Comparison of ENCODE assay signal across 8 cellular contexts in genomic region chr2:159615187-159615935, GRCh38. TPM values are rescaled to one million over a fixed set of nuclear protein-coding genes. Genes with fewer than 3 reads are reported as not detected.
DNase-seq lines count a peak whose midpoint lies in the region; TF ChIP-seq lines count a peak whose summit lies in the region.

No MANE protein-coding gene starts in this region.

- H2AFZ ChIP-seq in H9 (ENCODE audit: low read length): no peak overlapping the region
- no peak overlapping the region for H2AFZ ChIP-seq in neuron (ENCODE audit: low read depth, low read length)

- WGBS in H9 (ENCODE audit: extremely low coverage, insufficient read length, low lambda C conversion rate): no CpG with 5 or more reads among the region's 45 CpGs

- peak overlapping the region; percentile 100 for H3K27ac ChIP-seq in H9 (ENCODE audit: insufficient read length, low read depth, low read length)
- H3K27ac ChIP-seq in tibial artery: peak overlapping the region; percentile 97 to 100

- H3K9me3 Mint-ChIP-seq in H9: peaks cover 0 to 2% of the 10 kb centered on the region in 2 experiments; a peak in 1 of 5 replicates
- no peaks in the 10 kb centered on the region for H3K9me3 Mint-ChIP-seq in activated naive CD4-positive, alpha-beta T cell treated with anti-CD3 and anti-CD28 coated beads, Interleukin-2, amount 50 U/mL, for 24 hours

- H3K18ac ChIP-seq in H9 (ENCODE audit: insufficient read length, low read depth, low read length): peak overlapping the region; percentile 98

- no peak overlapping the region for H2AK5ac ChIP-seq in H9 (ENCODE audit: insufficient read length, low read length)

- H3K4me3 Mint-ChIP-seq in H9: peak overlapping the region; percentile 79 to 96
- H3K4me3 Mint-ChIP-seq in activated naive CD4-positive, alpha-beta T cell treated with anti-CD3 and anti-CD28 coated beads, Interleukin-2, amount 50 U/mL, for 24 hours: peak overlapping the region; percentile 85

- peaks cover 11% of the 10 kb centered on the region; the same call in 1 of the 2 replicates for H3K79me2 ChIP-seq in H9 (ENCODE audit: insufficient read depth, low read length)

- H2BK5ac ChIP-seq in H9 (ENCODE audit: insufficient read length, low read length): peak overlapping the region; percentile 70

- H3K36me3 Mint-ChIP-seq in H9 (ENCODE audit: insufficient read depth in 1 of 3, low read depth in 3 of 3): peaks cover 0 to 5% (median 0%) of the 10 kb centered on the region in 3 experiments; a peak in 2 of 7 replicates
- H3K36me3 Mint-ChIP-seq in activated naive CD4-positive, alpha-beta T cell treated with anti-CD3 and anti-CD28 coated beads, Interleukin-2, amount 50 U/mL, for 24 hours: no peaks in the 10 kb centered on the region

- H4K8ac ChIP-seq in H9 (replicated peaks; ENCODE audit: insufficient read length, low read depth, low read length): no peak overlapping the region

- intact Hi-C loops in tibial artery (cut with DNase I; ENCODE audit: low total_unique reads): loop anchor here (10.0 kb wide), 2 partner anchors 99 to 179 kb away; partner anchors contain the start of genes CD302 and MARCHF7

- TF ChIP-seq CTCF in H9 (conservative IDR thresholded peaks at IDR 0.05) (no peak), tibial artery (IDR thresholded peaks at IDR 0.05) (no peak)

- H3K23ac ChIP-seq in H9 (ENCODE audit: insufficient read length, low read depth, low read length): no peak overlapping the region

- H2BK15ac ChIP-seq in H9 (ENCODE audit: low read depth, low read length): no peak overlapping the region

- H3K27me3 ChIP-seq in H9 (ENCODE audit: insufficient read depth, low read length): no peaks in the 10 kb centered on the region
- H3K27me3 ChIP-seq in neuron (ENCODE audit: insufficient read depth, low read length): no peaks in the 10 kb centered on the region
- H3K27me3 ChIP-seq in tibial artery: no peaks in the 10 kb centered on the region

- no peaks in the 10 kb centered on the region for H3K27me3 Mint-ChIP-seq in H9 (ENCODE audit: low read depth)
- H3K27me3 Mint-ChIP-seq in activated naive CD4-positive, alpha-beta T cell treated with anti-CD3 and anti-CD28 coated beads, Interleukin-2, amount 50 U/mL, for 24 hours: peaks cover 20% of the 10 kb centered on the region

- H3K4me1 ChIP-seq in H9 (ENCODE audit: insufficient read depth, low read length) (peaks cover 3% of the 10 kb centered on the region; the same call in 1 of the 2 replicates), neuron (ENCODE audit: insufficient read depth, low read length) (peaks cover 40% of the 10 kb centered on the region), tibial artery (peaks cover 0 to 45% (median under 1%) of the 10 kb centered on the region in 4 donors)

- peak overlapping the region; percentile 97 for H3T11ph ChIP-seq in H9 (ENCODE audit: low read length)

- peak overlapping the region; percentile 97 for H3K14ac ChIP-seq in H9 (ENCODE audit: insufficient read depth, low read length)

- H3K27ac Mint-ChIP-seq in H9: peak overlapping the region; percentile 96 to 100 (median 99)
- H3K27ac Mint-ChIP-seq in activated naive CD4-positive, alpha-beta T cell treated with anti-CD3 and anti-CD28 coated beads, Interleukin-2, amount 50 U/mL, for 24 hours: peak overlapping the region; percentile 13

- H3K9me3 ChIP-seq in H9 (ENCODE audit: control insufficient read depth, low read depth, low read length): no peaks in the 10 kb centered on the region
- H3K9me3 ChIP-seq in neuron (ENCODE audit: low read length): no peaks in the 10 kb centered on the region
- no peaks in the 10 kb centered on the region for H3K9me3 ChIP-seq in tibial artery

- H3K23me2 ChIP-seq in H9 (ENCODE audit: insufficient read length, low read depth, low read length, poor library complexity, severe bottlenecking): peaks cover 3% of the 10 kb centered on the region

- peak overlapping the region; percentile 86 for H2BK120ac ChIP-seq in H9 (ENCODE audit: low read depth, low read length, poor library complexity, severe bottlenecking)

- H2BK12ac ChIP-seq in H9 (ENCODE audit: insufficient read length, low read depth, low read length): no peak overlapping the region

- H4K5ac ChIP-seq in H9 (ENCODE audit: insufficient read length, low read depth, low read length): peak overlapping the region; percentile 45

- peak overlapping the region; percentile 35 for H3K56ac ChIP-seq in H9 (ENCODE audit: insufficient read length, low read depth, low read length)

- peak overlapping the region; percentile 91 for H3K4me2 ChIP-seq in H9 (ENCODE audit: insufficient read depth, insufficient read length, low read length)

- H3K9ac ChIP-seq in H9 (ENCODE audit: extremely low read depth, insufficient read length, low read length): peak overlapping the region; percentile 95

- H2BK20ac ChIP-seq in H9 (ENCODE audit: low read depth, low read length, poor library complexity, severe bottlenecking): no peak overlapping the region

- peak; percentile 78 for DNase-seq in GF-D8 (lab: John Stamatoyannopoulos, UW)
- peak; percentile 90 for DNase-seq in H9
- DNase-seq in M059J (ENCODE audit: low read depth): peak; percentile 91
- peak; percentile 27 for DNase-seq in SHP77 treated with DMSO at 0.1 percent for 48 hours (lab: John Stamatoyannopoulos, UW)
- DNase-seq in globus pallidus (ENCODE audit: low spot score): peak; percentile 90
- DNase-seq in tibial artery: peak; percentile 92 to 94

- peak overlapping the region; percentile 98 for H3K4me3 ChIP-seq in neuron (ENCODE audit: low read length)
- H3K4me3 ChIP-seq in tibial artery: peak overlapping the region; percentile 76 to 92

- H3K4ac ChIP-seq in H9 (ENCODE audit: low read depth, low read length): peak overlapping the region; percentile 73; the same call in 1 of the 2 replicates

- peaks cover 39 to 44% of the 10 kb centered on the region in 2 experiments for H3K4me1 Mint-ChIP-seq in H9
- peaks cover 10% of the 10 kb centered on the region for H3K4me1 Mint-ChIP-seq in activated naive CD4-positive, alpha-beta T cell treated with anti-CD3 and anti-CD28 coated beads, Interleukin-2, amount 50 U/mL, for 24 hours

- peak overlapping the region; percentile 80 for H4K91ac ChIP-seq in H9 (ENCODE audit: insufficient read length, low read depth, low read length)

- H4K20me1 ChIP-seq in H9 (ENCODE audit: control insufficient read depth, insufficient read depth, insufficient read length): no peaks in the 10 kb centered on the region

- no peaks in the 10 kb centered on the region for H3K79me1 ChIP-seq in H9 (ENCODE audit: insufficient read depth, low read depth, low read length, poor library complexity, severe bottlenecking)

- H3K36me3 ChIP-seq in neuron (ENCODE audit: insufficient read depth, low read length): no peaks in the 10 kb centered on the region
- H3K36me3 ChIP-seq in tibial artery: no peaks in the 10 kb centered on the region

RNA-seq across cellular contexts. Expression of gene BAZ2B, which starts 1.0 kb away (rescaled TPM):
- total RNA-seq in H9 (2021): 54.9 and 55.6 TPM in 2 replicates
- total RNA-seq in M059J (2014; rRNA removed; shearing (Covaris generic)): 20.9 and 24.0 TPM in 2 replicates

Comparison
In these comparisons a context has a peak if more than half of its experiments do, and no peak if none do; other contexts are left out.
1. Peak in every context shown above with its lines: DNase-seq, H3K4me3 ChIP-seq and H3K27ac ChIP-seq.
2. DNase-seq: peak in every context shown above with its lines; median percentile 93 in tibial artery; 91 in M059J; 90 in H9; 90 in globus pallidus; 78 in GF-D8; 27 in SHP77 treated with DMSO at 0.1 percent for 48 hours.